Comparison of ENCODE assay signal across 18 cellular contexts in genomic region chr2:68031043-68031442, GRCh38.
"Had no signal": no experiment of that assay in that cellular context is flagged by ENCODE, and none has a peak within 500 bp of the region (broad histone marks: within the 10 kb centered on the region; RNA-seq: fewer than 3 reads in every experiment).

No MANE protein-coding gene starts in this region.

- H3K27ac Mint-ChIP-seq: activated CD8-positive, alpha-beta T cell treated with anti-CD3 and anti-CD28 coated beads for 36 hours; activated naive CD4-positive, alpha-beta T cell treated with anti-CD3 and anti-CD28 coated beads, Interleukin-2, amount 50 U/mL, for 72 hours; brain; stimulated activated memory B cell treated with anti-CD40 and anti-IgM and Interleukin-4, amounts not matched to agents 10 μg/mL and 1 μg/mL and 100 μg/mL, for 72 hours; WTC11 had no signal

- H3K4me1 ChIP-seq: colonic mucosa, neural progenitor cell, pancreas had no signal

- H3K9me3 Mint-ChIP-seq: activated CD8-positive, alpha-beta T cell treated with anti-CD3 and anti-CD28 coated beads for 36 hours; activated naive CD4-positive, alpha-beta T cell treated with anti-CD3 and anti-CD28 coated beads, Interleukin-2, amount 50 U/mL, for 72 hours; activated T-cell treated with anti-CD3 and anti-CD28 coated beads, Interleukin-2, amount 50 U/mL, for 4 hours; neural progenitor cell; stimulated activated memory B cell treated with anti-CD40 and anti-IgM and Interleukin-4, amounts not matched to agents 10 μg/mL and 1 μg/mL and 100 μg/mL, for 72 hours; WTC11 had no signal

- H3K4me2 ChIP-seq: neural progenitor cell had no signal

- H3K27me3 ChIP-seq: colonic mucosa, gastroesophageal sphincter, neural progenitor cell, pancreas, sigmoid colon had no signal

- H3K27ac ChIP-seq: colonic mucosa, gastroesophageal sphincter, heart right ventricle, neural progenitor cell, pancreas, sigmoid colon had no signal

- H3K4me3 Mint-ChIP-seq: activated CD8-positive, alpha-beta T cell treated with anti-CD3 and anti-CD28 coated beads for 36 hours; activated T-cell treated with anti-CD3 and anti-CD28 coated beads, Interleukin-2, amount 50 U/mL, for 4 hours; brain; neural progenitor cell; stimulated activated memory B cell treated with anti-CD40 and anti-IgM and Interleukin-4, amounts not matched to agents 10 μg/mL and 1 μg/mL and 100 μg/mL, for 72 hours; WTC11 had no signal

- H3K4me3 ChIP-seq: colonic mucosa, gastroesophageal sphincter, heart right ventricle, lung, neural progenitor cell, pancreas, sigmoid colon had no signal

- DNase-seq: activated CD4-positive, alpha-beta T cell treated with anti-CD3 and anti-CD28 coated beads for 48 hours; activated CD8-positive, alpha-beta T cell treated with anti-CD3 and anti-CD28 coated beads for 36 hours; activated gamma-delta T cell; activated T-cell treated with anti-CD3 and anti-CD28 coated beads, Interleukin-2, amount 50 U/mL, for 4 hours; colonic mucosa; effector CD8-positive, alpha-beta T cell; heart right ventricle; left colon; pancreas; sigmoid colon; stimulated activated CD4-positive, alpha-beta T cell treated with anti-CD3 and anti-CD28 coated beads, Interleukin-2, amount 100 ng/mL, for 48 hours had no signal

- H3K9me3 ChIP-seq: colonic mucosa, gastroesophageal sphincter, heart right ventricle, pancreas, sigmoid colon had no signal

- H2AFZ ChIP-seq: neural progenitor cell had no signal

- H3K36me3 ChIP-seq: colonic mucosa, gastroesophageal sphincter, heart right ventricle, neural progenitor cell, pancreas, sigmoid colon had no signal

- H3K36me3 Mint-ChIP-seq: activated naive CD4-positive, alpha-beta T cell treated with anti-CD3 and anti-CD28 coated beads, Interleukin-2, amount 50 U/mL, for 72 hours; brain; neural progenitor cell; stimulated activated memory B cell treated with anti-CD40 and anti-IgM and Interleukin-4, amounts not matched to agents 10 μg/mL and 1 μg/mL and 100 μg/mL, for 72 hours; WTC11 had no signal

- H3K4me1 Mint-ChIP-seq: neural progenitor cell; stimulated activated memory B cell treated with anti-CD40 and anti-IgM and Interleukin-4, amounts not matched to agents 10 μg/mL and 1 μg/mL and 100 μg/mL, for 72 hours had no signal

- ATAC-seq: activated CD8-positive, alpha-beta T cell treated with anti-CD3 and anti-CD28 coated beads for 36 hours; activated T-cell treated with anti-CD3 and anti-CD28 coated beads, Interleukin-2, amount 50 U/mL, for 4 hours; gastroesophageal sphincter; heart right ventricle; stimulated activated memory B cell treated with anti-CD40 and anti-IgM and Interleukin-4, amounts not matched to agents 10 μg/mL and 1 μg/mL and 100 μg/mL, for 72 hours had no signal

- H3K9ac ChIP-seq: neural progenitor cell had no signal
